ENCODE assay signal across 14 cellular contexts in genomic region chr5:143062379-143062778, GRCh38.
A peak's percentile ranks its signal among the peaks of the same experiment; 100 is the strongest.
DNase-seq lines count a peak whose midpoint lies in the region; ATAC-seq and TF ChIP-seq lines count a peak whose summit lies in the region.
"Had no signal": no experiment of that assay in that cellular context is flagged by ENCODE, and none has a peak within 500 bp of the region (broad histone marks: within the 10 kb centered on the region; RNA-seq: fewer than 3 reads in every experiment).

No MANE protein-coding gene starts in this region.

- H3K27me3 Mint-ChIP-seq in CD8-positive, alpha-beta memory T cell = no peaks in the 10 kb centered on the region

- peaks cover 17% of the 10 kb centered on the region for H3K36me3 ChIP-seq in left ventricle myocardium inferior
- H3K36me3 ChIP-seq in mammary epithelial cell (ENCODE audit: insufficient read depth, low read length) = no peaks in the 10 kb centered on the region
- peaks cover 13% of the 10 kb centered on the region for H3K36me3 ChIP-seq in CD8-positive, alpha-beta memory T cell (ENCODE audit: insufficient read depth, low read length)

- H3K27me3 ChIP-seq in left ventricle myocardium inferior (ENCODE audit: low read depth) (no peaks in the 10 kb centered on the region), mammary epithelial cell (ENCODE audit: insufficient read depth, low read length) (no peaks in the 10 kb centered on the region), foreskin keratinocyte (no peaks in the 10 kb centered on the region)
- no peaks in the 10 kb centered on the region for H3K27me3 ChIP-seq in CD8-positive, alpha-beta memory T cell (ENCODE audit: insufficient read depth, low read length, poor library complexity, severe bottlenecking)

- CTCF ChIA-PET in mammary epithelial cell (lab: Charles Lee; ENCODE audit: low non-redundant PET) = no interaction called here
- CTCF ChIA-PET in CD8-positive, alpha-beta memory T cell (lab: Charles Lee) = interaction anchor here (1.2 kb wide), 1 partner anchor 165 kb away, joined by 3 read pairs; no protein-coding TSS in a partner anchor

- BruUV-seq in mammary epithelial cell (replicated peaks; lab: Mats Ljungman, UMichigan) = no TSS peak

- H3K9me3 Mint-ChIP-seq in CD8-positive, alpha-beta memory T cell = no peaks in the 10 kb centered on the region

- POLR2A ChIA-PET in CD8-positive, alpha-beta memory T cell (lab: Charles Lee) = interaction anchor here (0.6 kb wide), 2 partner anchors 18 to 342 kb away, joined by 4 read pairs; no protein-coding TSS in a partner anchor

- intact Hi-C loops in left ventricle myocardium inferior (cut with micrococcal nuclease) (no loop called here), Right ventricle myocardium inferior (cut with DNase I) (loop anchor here (5.0 kb wide), 4 partner anchors 40 to 340 kb away; partner anchors contain the start of gene NR3C1), mammary epithelial cell (cut with micrococcal nuclease) (no loop called here)

- DNase-seq in left ventricle myocardium inferior (no peak), Right ventricle myocardium inferior (ENCODE audit: missing footprints) (no peak), mammary epithelial cell (no peak), foreskin keratinocyte (peak in 1 of 2 donors; percentile 4)
- no peak for DNase-seq in CD8-positive, alpha-beta memory T cell
- DNase-seq: AML-193, Kasumi-1, NCI-H187 treated with DMSO at 0.1 percent for 48 hours, NCI-H446 had no signal

- H3K79me2 ChIP-seq in mammary epithelial cell (ENCODE audit: insufficient read depth, low read length) = no peaks in the 10 kb centered on the region

- peak overlapping the region; percentile 80 for H3K4me2 ChIP-seq in mammary epithelial cell (ENCODE audit: insufficient read depth, low read depth, low read length)

- H3K9me3 ChIP-seq in left ventricle myocardium inferior (replicated peaks) = no peaks in the 10 kb centered on the region
- H3K9me3 ChIP-seq in mammary epithelial cell (replicated peaks; ENCODE audit: insufficient read depth, low read length) = no peaks in the 10 kb centered on the region
- no peaks in the 10 kb centered on the region for H3K9me3 ChIP-seq in CD8-positive, alpha-beta memory T cell (ENCODE audit: low read length)

- TF ChIP-seq CTCF in left ventricle myocardium inferior (IDR thresholded peaks at IDR 0.05; ENCODE audit: borderline replicate concordance) = no peak
- no peak for TF ChIP-seq CTCF in mammary epithelial cell (conservative IDR thresholded peaks at IDR 0.05 in 1 of 2, IDR thresholded peaks at IDR 0.05 in 1 of 2; ENCODE audit: extremely low read depth in 1 of 2, insufficient read depth in 1 of 2, low read depth in 1 of 2, low read length in 2 of 2)
- TF ChIP-seq CTCF in foreskin keratinocyte (conservative IDR thresholded peaks at IDR 0.05) = no peak

- no peak for ATAC-seq in Right ventricle myocardium inferior
- no peak for ATAC-seq in foreskin keratinocyte
- ATAC-seq in HG02870 (IDR thresholded peaks at IDR 0.05; ENCODE audit: unreplicated experiment) = no peak
- no peak for ATAC-seq in GM18861 (IDR thresholded peaks at IDR 0.05; ENCODE audit: unreplicated experiment)
- ATAC-seq in GM21717 (IDR thresholded peaks at IDR 0.05; ENCODE audit: unreplicated experiment) = no peak
- ATAC-seq: GM12878, HepG2 had no signal

- H3K4me3 Mint-ChIP-seq in CD8-positive, alpha-beta memory T cell = no peak overlapping the region

- H3K27ac ChIP-seq in left ventricle myocardium inferior (replicated peaks) = peak overlapping the region; percentile 86
- peak overlapping the region; percentile 95 for H3K27ac ChIP-seq in mammary epithelial cell (ENCODE audit: insufficient read depth, low read depth, low read length)
- peak overlapping the region; percentile 91 for H3K27ac ChIP-seq in foreskin keratinocyte
- H3K27ac ChIP-seq in CD8-positive, alpha-beta memory T cell (ENCODE audit: low read depth, low read length) = no peak overlapping the region

- H3K4me1 ChIP-seq in left ventricle myocardium inferior (peaks cover 84% of the 10 kb centered on the region), mammary epithelial cell (ENCODE audit: insufficient read depth, low read length) (peaks cover 58% of the 10 kb centered on the region), foreskin keratinocyte (peaks cover 54% of the 10 kb centered on the region)
- H3K4me1 ChIP-seq in CD8-positive, alpha-beta memory T cell (ENCODE audit: insufficient read depth, low read length) = no peaks in the 10 kb centered on the region

- H3K9ac ChIP-seq in mammary epithelial cell (ENCODE audit: insufficient read depth, low read length) = peak overlapping the region; percentile 32

- in situ Hi-C loops in mammary epithelial cell (cut with MboI; ENCODE audit: low sequenced_read_pairs in 2 of 2) = no loop called here

- dilution Hi-C loops in mammary epithelial cell (cut with HindIII; ENCODE audit: low sequenced_read_pairs) = no loop called here

- peaks cover 15 to 90% (median 46%) of the 10 kb centered on the region in 3 donors for H3K36me3 Mint-ChIP-seq in CD8-positive, alpha-beta memory T cell

- H2AFZ ChIP-seq in mammary epithelial cell (ENCODE audit: low read depth, low read length) = no peak overlapping the region

- peak overlapping the region in 1 of 8 donors; percentile 88 for H3K27ac Mint-ChIP-seq in CD8-positive, alpha-beta memory T cell

- peaks cover 13 to 42% (median 20%) of the 10 kb centered on the region in 3 donors for H3K4me1 Mint-ChIP-seq in CD8-positive, alpha-beta memory T cell

- no peaks in the 10 kb centered on the region for H4K20me1 ChIP-seq in mammary epithelial cell (ENCODE audit: insufficient read depth, low read length)

- no peak overlapping the region for H3K4me3 ChIP-seq in left ventricle myocardium inferior
- H3K4me3 ChIP-seq in mammary epithelial cell (replicated peaks in 1 of 3; ENCODE audit: insufficient read depth in 1 of 3, low read depth in 2 of 3, low read length in 3 of 3) = no peak overlapping the region
- no peak overlapping the region for H3K4me3 ChIP-seq in CD8-positive, alpha-beta memory T cell (ENCODE audit: low read length)
- H3K4me3 ChIP-seq: GM12878 had no signal
